In the genomic region with DNA sequence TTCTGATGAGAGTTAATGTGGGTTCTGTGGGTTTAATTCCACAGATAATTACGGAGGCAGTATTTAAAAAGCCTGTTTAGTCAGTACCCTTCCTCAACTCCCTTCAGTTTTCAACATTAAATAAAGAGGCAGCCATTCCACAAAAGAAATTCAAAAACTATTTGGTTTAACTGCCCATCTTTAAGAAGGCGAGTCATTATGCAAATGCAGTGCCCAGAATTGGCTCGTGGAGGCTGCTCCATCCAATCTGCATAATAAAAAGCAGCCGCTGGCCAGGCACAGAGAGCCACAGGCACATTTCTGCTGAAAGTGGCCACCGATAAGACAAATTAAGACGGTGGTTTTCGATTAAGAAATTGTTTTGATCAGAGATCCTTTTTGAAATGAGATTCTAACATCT, we compare ENCODE assay signal across 18 cellular contexts.
DNase-seq lines count a peak whose midpoint lies in the region; ATAC-seq, FAIRE-seq and TF ChIP-seq lines count a peak whose summit lies in the region.
"Had no signal": no experiment of that assay in that cellular context is flagged by ENCODE, and none has a peak within 500 bp of the region (broad histone marks: within the 10 kb centered on the region; RNA-seq: fewer than 3 reads in every experiment).

No MANE protein-coding gene starts in this region.

- TF ChIP-seq EP300 in H1 (IDR thresholded peaks at IDR 0.05; ENCODE audit: borderline replicate concordance in 1 of 2, low read depth in 2 of 2, low read length in 2 of 2), result no peak

- H3K14ac ChIP-seq in H1 (ENCODE audit: insufficient read length), result no peak overlapping the region

- no peak overlapping the region for H3K56ac ChIP-seq in H1 (replicated peaks; ENCODE audit: insufficient read length, low read depth, low read length)

- peak overlapping the region; percentile 39 for H4K5ac ChIP-seq in H1 (ENCODE audit: insufficient read length, low read depth, low read length)

- 0 out of 2 replicates have a peak overlapping the region, but pooled peaks have one; percentile 29 for H2BK5ac ChIP-seq in H1 (ENCODE audit: low read depth, low read length)

- no peaks in the 10 kb centered on the region for H3K79me2 ChIP-seq in H1 (ENCODE audit: control insufficient read depth in 1 of 2, insufficient read depth in 2 of 2, low read length in 2 of 2)

- no peak overlapping the region for H3K27ac Mint-ChIP-seq in activated naive CD4-positive, alpha-beta T cell treated with anti-CD3 and anti-CD28 coated beads, Interleukin-2, amount 50 U/mL, for 72 hours
- H3K27ac Mint-ChIP-seq: IgD-negative memory B cell had no signal

- FAIRE-seq in H1 (lab: Jason Lieb, UNC) (no peak), pancreas (lab: Jason Lieb, UNC) (no peak)
- FAIRE-seq: A549 had no signal

- H3K4me2 ChIP-seq in H1 (ENCODE audit: insufficient read depth in 1 of 2, low read depth in 2 of 2, low read length in 2 of 2), result peak overlapping the region; percentile 45 to 51
- H3K4me2 ChIP-seq: A549 had no signal

- peaks cover 0 to 5% of the 10 kb centered on the region in 2 donors for H3K36me3 Mint-ChIP-seq in activated naive CD4-positive, alpha-beta T cell treated with anti-CD3 and anti-CD28 coated beads, Interleukin-2, amount 50 U/mL, for 72 hours

- H3K23ac ChIP-seq in H1 (ENCODE audit: insufficient read length), result no peak overlapping the region

- H2BK12ac ChIP-seq in H1 (ENCODE audit: low read depth, low read length), result no peak overlapping the region; the same call in 1 of the 2 replicates

- no peaks in the 10 kb centered on the region for H4K20me1 ChIP-seq in H1 (replicated peaks in 1 of 2; ENCODE audit: control insufficient read depth in 1 of 2, insufficient read depth in 2 of 2, low read length in 2 of 2)

- H3K9ac ChIP-seq in HUES48 (ENCODE audit: low read depth, low read length), result peak overlapping the region; percentile 37; the same call in 1 of the 2 replicates
- no peak overlapping the region for H3K9ac ChIP-seq in H1 (replicated peaks in 1 of 4; ENCODE audit: extremely low read depth in 1 of 4, low read depth in 3 of 4, low read length in 3 of 4)

- no peak overlapping the region for H2BK15ac ChIP-seq in H1 (ENCODE audit: low read length)

- TF ChIP-seq CTCF in BE2C (IDR thresholded peaks at IDR 0.05; ENCODE audit: low read depth, low read length) (no peak), H1 (IDR thresholded peaks at IDR 0.05; ENCODE audit: control extremely low read depth in 1 of 3, insufficient read depth in 1 of 3, low read depth in 1 of 3, low read length in 3 of 3) (no peak), pancreas (IDR thresholded peaks at IDR 0.05) (no peak)

- H3K18ac ChIP-seq in H1 (ENCODE audit: extremely low read depth, low read length), result no peak overlapping the region; the same call in 1 of the 2 replicates

- no peaks in the 10 kb centered on the region; the same call in 1 of the 2 replicates for H3K4me1 ChIP-seq in BE2C
- peaks cover 21% of the 10 kb centered on the region for H3K4me1 ChIP-seq in HUES48 (ENCODE audit: control insufficient read depth, insufficient read depth, low read length)
- H3K4me1 ChIP-seq in H1 (replicated peaks in 1 of 4; ENCODE audit: control insufficient read depth in 3 of 4, insufficient read depth in 4 of 4, low read length in 3 of 4), result peaks cover 4 to 12% (median 8%) of the 10 kb centered on the region in 4 experiments; a peak in 5 of 7 replicates
- no peaks in the 10 kb centered on the region for H3K4me1 ChIP-seq in pancreas
- H3K4me1 ChIP-seq: A549, Caco-2, SJCRH30 had no signal

- H4K91ac ChIP-seq in H1 (replicated peaks; ENCODE audit: insufficient read length, low read length), result no peak overlapping the region

- no peaks in the 10 kb centered on the region for H3K79me1 ChIP-seq in H1 (ENCODE audit: low read depth, low read length)

- POLR2A ChIA-PET in H1 (lab: Charles Lee; ENCODE audit: partially characterized antibody), result no interaction called here

- DNase-seq in BE2C (peak; percentile 19), H1 (ENCODE audit: low read depth in 1 of 2, low spot score in 2 of 2) (peak in 1 of 2 experiments; percentile 39), iPS-NIHi11 (ENCODE audit: low spot score) (peak; percentile 21), NOMO-1 (lab: John Stamatoyannopoulos, UW; ENCODE audit: unreplicated experiment in 2 of 2) (no peak), NCI-H1930 (lab: John Stamatoyannopoulos, UW) (no peak), pancreas (no peak)
- no peak for DNase-seq in activated naive CD4-positive, alpha-beta T cell treated with anti-CD3 and anti-CD28 coated beads, Interleukin-2, amount 50 U/mL, for 72 hours (ENCODE audit: low spot score in 2 of 2)
- DNase-seq: Caco-2; DMS79; Kasumi-1; MM.1S; NCI-H226; NK-92 treated with Interleukin-12 subunit alpha and Interleukin-12 subunit beta, amount 100 ng/mL, for 24 hours; SJCRH30 had no signal

- H3K27me3 ChIP-seq in BE2C (no peaks in the 10 kb centered on the region), HUES48 (ENCODE audit: control insufficient read depth, insufficient read depth, low read length) (no peaks in the 10 kb centered on the region), H1 (replicated peaks in 1 of 4; ENCODE audit: control insufficient read depth in 3 of 4, extremely low read depth in 1 of 4, insufficient read depth in 3 of 4, low read length in 3 of 4) (no peaks in the 10 kb centered on the region), pancreas (no peaks in the 10 kb centered on the region)
- H3K27me3 ChIP-seq: SJCRH30 had no signal

- no peak overlapping the region for H4K8ac ChIP-seq in H1 (ENCODE audit: extremely low read depth, insufficient read depth, low read length)

- no peak overlapping the region for H3K4ac ChIP-seq in H1 (replicated peaks; ENCODE audit: insufficient read length, low read depth, low read length)

- H3K9me3 ChIP-seq in BE2C, result no peaks in the 10 kb centered on the region; the same call in 1 of the 2 replicates
- peaks cover 2% of the 10 kb centered on the region; the same call in 1 of the 2 replicates for H3K9me3 ChIP-seq in HUES48 (ENCODE audit: control insufficient read depth, insufficient read depth, low read length)
- H3K9me3 ChIP-seq in H1 (ENCODE audit: insufficient read depth in 2 of 2, low read depth in 1 of 2, low read length in 1 of 2), result no peaks in the 10 kb centered on the region
- H3K9me3 ChIP-seq in pancreas, result no peaks in the 10 kb centered on the region
- H3K9me3 ChIP-seq: A549, Caco-2, SJCRH30 had no signal

- H3K27ac ChIP-seq in HUES48 (ENCODE audit: low read depth, low read length) (peak overlapping the region; percentile 76), H1 (ENCODE audit: low read depth, low read length) (no peak overlapping the region), pancreas (no peak overlapping the region)
- H3K27ac ChIP-seq: A549, RWPE1, SJCRH30 had no signal

- TF ChIP-seq RAD21 in H1 (IDR thresholded peaks at IDR 0.05 in 1 of 2, conservative IDR thresholded peaks at IDR 0.05 in 1 of 2; ENCODE audit: low read depth in 2 of 2, low read length in 2 of 2), result no peak

- WGBS in H1 (ENCODE audit: extremely low coverage in 1 of 2, insufficient coverage in 1 of 2, insufficient read length in 1 of 2, insufficient replicate concordance in 2 of 2, low coverage in 1 of 2, low lambda C conversion rate in 2 of 2, missing lambda C conversion rate in 1 of 2), 2 experiments, result 22% methylated on average over 7 of the region's 7 CpGs; no CpG with 5 or more reads in 1 of the 2 experiments
- 64 to 69% methylated on average over 7 of the region's 7 CpGs for WGBS in pancreas, 2 donors

- H2AFZ ChIP-seq in H1 (ENCODE audit: low read length), result peak overlapping the region; percentile 28; the same call in 1 of the 2 replicates

- no peak for ATAC-seq in activated naive CD4-positive, alpha-beta T cell treated with anti-CD3 and anti-CD28 coated beads, Interleukin-2, amount 50 U/mL, for 72 hours
- ATAC-seq in pancreas, result no peak
- ATAC-seq: A549 had no signal

- H3K4me3 ChIP-seq in BE2C (ENCODE audit: low read depth, low read length), result peak overlapping the region; percentile 7; the same call in 1 of the 2 replicates
- peak overlapping the region; percentile 31 for H3K4me3 ChIP-seq in HUES48 (ENCODE audit: low read depth, low read length)
- H3K4me3 ChIP-seq in H1 (ENCODE audit: extremely low read depth in 1 of 4, insufficient read depth in 2 of 4, low read depth in 3 of 4, low read length in 4 of 4), result peak overlapping the region in 3 of 4 experiments; percentile 2 to 41 (median 15); a peak in 3 of 8 replicates
- H3K4me3 ChIP-seq in pancreas, result no peak overlapping the region
- H3K4me3 ChIP-seq: A549, SJCRH30 had no signal

- no peaks in the 10 kb centered on the region for H3K23me2 ChIP-seq in H1 (ENCODE audit: low read depth, low read length)

- TF ChIP-seq POLR2A in H1 (IDR thresholded peaks at IDR 0.05; ENCODE audit: control extremely low read depth in 1 of 2, low read depth in 2 of 2, low read length in 2 of 2), result no peak

- intact Hi-C loops in pancreas (cut with DNase I), result no loop called here

- peak overlapping the region; percentile 59 for H2BK120ac ChIP-seq in H1 (replicated peaks; ENCODE audit: low read depth, low read length)

- H2BK20ac ChIP-seq in H1 (ENCODE audit: low read length), result no peak overlapping the region

- H2AK5ac ChIP-seq in H1 (ENCODE audit: low read depth, low read length), result no peak overlapping the region

- CTCF ChIA-PET in H1 (lab: Charles Lee; ENCODE audit: partially characterized antibody), result interaction anchor here (1.4 to 3.8 kb wide), 3 partner anchors 10 to 170 kb away, joined by 6 to 10 read pairs (median 8); no protein-coding TSS in a partner anchor

- H3K36me3 ChIP-seq in BE2C (no peaks in the 10 kb centered on the region), HUES48 (ENCODE audit: control insufficient read depth, insufficient read depth, low read length) (no peaks in the 10 kb centered on the region), H1 (ENCODE audit: control insufficient read depth in 2 of 4, insufficient read depth in 4 of 4, low read length in 3 of 4) (no peaks in the 10 kb centered on the region), pancreas (no peaks in the 10 kb centered on the region)
- H3K36me3 ChIP-seq: SJCRH30 had no signal

- H3K9me3 Mint-ChIP-seq in activated naive CD4-positive, alpha-beta T cell treated with anti-CD3 and anti-CD28 coated beads, Interleukin-2, amount 50 U/mL, for 72 hours, result peaks cover 8% of the 10 kb centered on the region in 2 donors

TF ChIP-seq in H1, 55 proteins besides CTCF, POLR2A, EP300 and RAD21:
- TF ChIP-seq POU5F1 (IDR thresholded peaks at IDR 0.05; ENCODE audit: low read depth, low read length), result 0 out of 2 replicates have a peak, but pooled peaks have one; percentile 28
- TF ChIP-seq MAFK (IDR thresholded peaks at IDR 0.05; ENCODE audit: low read depth, low read length), result no peak
- TF ChIP-seq ASH2L (IDR thresholded peaks at IDR 0.05; ENCODE audit: low read length), result no peak
- TF ChIP-seq, protein P1, sequence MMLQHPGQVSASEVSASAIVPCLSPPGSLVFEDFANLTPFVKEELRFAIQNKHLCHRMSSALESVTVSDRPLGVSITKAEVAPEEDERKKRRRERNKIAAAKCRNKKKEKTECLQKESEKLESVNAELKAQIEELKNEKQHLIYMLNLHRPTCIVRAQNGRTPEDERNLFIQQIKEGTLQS (IDR thresholded peaks at IDR 0.05; ENCODE audit: insufficient read depth, low read depth, low read length), result no peak

Comparison
In these comparisons a context has a peak if more than half of its experiments do, and no peak if none do; other contexts are left out.
1. DNase-seq: peak in BE2C (single experiment) and iPS-NIHi11 (single experiment); none in NOMO-1 (0 of 2), activated naive CD4-positive, alpha-beta T cell treated with anti-CD3 and anti-CD28 coated beads, Interleukin-2, amount 50 U/mL, for 72 hours (0 of 2), NCI-H1930 (0 of 2) and pancreas (0 of 6).
2. H3K4me3 ChIP-seq: peak in BE2C (single experiment), HUES48 (single experiment) and H1 (3 of 4); none in pancreas (0 of 4).